Comparison of ENCODE assay signal across 25 cellular contexts in the genomic region with DNA sequence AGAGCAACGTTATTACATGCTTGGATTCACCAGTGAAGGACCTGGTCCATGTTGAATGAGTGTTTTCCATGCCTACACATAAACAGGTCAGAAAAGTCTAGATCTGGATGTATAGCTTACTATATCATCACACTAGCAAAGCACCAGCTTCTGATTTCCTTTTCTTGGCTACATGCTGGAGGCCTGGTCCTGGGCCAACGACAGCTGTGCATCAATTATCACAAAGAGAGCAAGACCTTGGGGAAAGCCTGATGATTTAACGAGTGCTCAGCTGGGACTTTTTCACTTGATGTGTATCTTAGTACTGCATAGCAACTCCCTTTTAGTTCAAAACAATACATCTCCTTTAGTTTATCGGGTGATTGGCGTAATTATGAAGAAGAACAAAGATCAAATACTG.
DNase-seq lines count a peak whose midpoint lies in the region; ATAC-seq, FAIRE-seq and TF ChIP-seq lines count a peak whose summit lies in the region.
"Had no signal": no experiment of that assay in that cellular context is flagged by ENCODE, and none has a peak within 500 bp of the region (broad histone marks: within the 10 kb centered on the region; RNA-seq: fewer than 3 reads in every experiment).

No MANE protein-coding gene starts in this region.

- no peak for FAIRE-seq in kidney (lab: Jason Lieb, UNC)
- FAIRE-seq: GM12891 had no signal

- DNase-seq in NCI-H2171 treated with DMSO at 0.1 percent for 48 hours (lab: John Stamatoyannopoulos, UW) (peak; percentile 41), NCI-H2171 (lab: John Stamatoyannopoulos, UW) (no peak), NCI-H1105 treated with DMSO at 0.1 percent for 48 hours (lab: John Stamatoyannopoulos, UW) (peak; percentile 31), NCI-H524 treated with DMSO at 0.1 percent for 48 hours (lab: John Stamatoyannopoulos, UW) (peak; percentile 64), pons (ENCODE audit: low spot score) (peak; percentile 16), kidney (no peak)
- no peak for DNase-seq in stimulated activated naive CD4-positive, alpha-beta T cell treated with Interleukin-2 at 50 U/mL for 16 hours (lab: John Stamatoyannopoulos, UW)
- DNase-seq: ACHN; CD4-positive, CD25-positive, alpha-beta regulatory T cell; DMS79 treated with DMSO at 0.1 percent for 48 hours; GF-D8; H9; MM.1S; NCI-H1417 treated with DMSO at 0.1 percent for 48 hours; NCI-H187 treated with DMSO at 0.1 percent for 48 hours; NCI-H748 treated with DMSO at 0.1 percent for 48 hours; Right ventricle myocardium superior; RPMI8226; T-helper 1 cell had no signal

- H3K36me3 ChIP-seq in kidney (ENCODE audit: control insufficient read depth in 1 of 2, insufficient read depth in 2 of 2, low read length in 2 of 2), result no peaks in the 10 kb centered on the region
- H3K36me3 ChIP-seq: BLaER1 had no signal

- H3K27ac ChIP-seq in kidney (ENCODE audit: low read depth in 2 of 2, low read length in 2 of 2), result no peak overlapping the region
- H3K27ac ChIP-seq: 22Rv1, BLaER1, KMS-11 had no signal

- no peak for ATAC-seq in HG02763 (IDR thresholded peaks at IDR 0.05; ENCODE audit: unreplicated experiment)
- ATAC-seq: GM23338 had no signal

- H3K4me3 ChIP-seq in kidney (ENCODE audit: low read length in 2 of 2), result no peak overlapping the region
- H3K4me3 ChIP-seq: BLaER1, GM23338 had no signal

- H3K9me3 ChIP-seq in kidney (ENCODE audit: control insufficient read depth in 1 of 2, low read length in 2 of 2), result no peaks in the 10 kb centered on the region
- H3K9me3 ChIP-seq: BLaER1 had no signal

- no peak overlapping the region for H3K9ac ChIP-seq in kidney (ENCODE audit: low read length in 2 of 2)
- H3K9ac ChIP-seq: BLaER1, KMS-11 had no signal

- intact Hi-C loops in kidney (cut with DNase I), result no loop called here

- no peak for TF ChIP-seq CTCF in kidney (IDR thresholded peaks at IDR 0.05; ENCODE audit: borderline replicate concordance, extremely low read depth, insufficient read depth)

- H3K4me1 ChIP-seq in kidney (ENCODE audit: control insufficient read depth in 1 of 2, insufficient read depth in 1 of 2, low read depth in 1 of 2, low read length in 2 of 2), result no peaks in the 10 kb centered on the region
- H3K4me1 ChIP-seq: BLaER1 had no signal

Comparison
In these comparisons a context has a peak if more than half of its experiments do, and no peak if none do; other contexts are left out.
1. DNase-seq: peak in NCI-H2171 treated with DMSO at 0.1 percent for 48 hours (single experiment), NCI-H1105 treated with DMSO at 0.1 percent for 48 hours (single experiment), NCI-H524 treated with DMSO at 0.1 percent for 48 hours (single experiment) and pons (single experiment); none in NCI-H2171 (single experiment), kidney (single experiment) and stimulated activated naive CD4-positive, alpha-beta T cell treated with Interleukin-2 at 50 U/mL for 16 hours (single experiment).